ENCODE assay signal across 28 cellular contexts in genomic region chr6:104607501-104607900, GRCh38.
"Had no signal": no experiment of that assay in that cellular context is flagged by ENCODE, and none has a peak within 500 bp of the region (broad histone marks: within the 10 kb centered on the region; RNA-seq: fewer than 3 reads in every experiment).

No MANE protein-coding gene starts in this region.

- H3K4me3 ChIP-seq: breast epithelium, esophagus muscularis mucosa, heart left ventricle, pancreas, prostate gland, sigmoid colon, tibial nerve had no signal

- ATAC-seq: foreskin keratinocyte; heart left ventricle; left cardiac atrium; naive thymus-derived CD4-positive, alpha-beta T cell; pancreas; SK-N-SH treated with all-trans-retinoic acid at 6 μM for 48 hours; stimulated activated memory B cell treated with anti-CD40 and anti-IgM and Interleukin-4, amounts not matched to agents 10 μg/mL and 1 μg/mL and 100 μg/mL, for 72 hours; T-helper 17 cell had no signal

- H3K4me1 Mint-ChIP-seq: central memory CD8-positive, alpha-beta T cell; stimulated activated memory B cell treated with anti-CD40 and anti-IgM and Interleukin-4, amounts not matched to agents 10 μg/mL and 1 μg/mL and 100 μg/mL, for 72 hours had no signal

- DNase-seq: activated CD4-positive, alpha-beta T cell treated with anti-CD3 and anti-CD28 coated beads for 4 hours; activated CD4-positive, alpha-beta T cell treated with anti-CD3 and anti-CD28 coated beads, Interleukin-2, amount 50 U/mL, for 48 hours; activated CD4-positive, CD25-positive, alpha-beta regulatory T cell; activated CD8-positive, alpha-beta memory T cell treated with anti-CD3 and anti-CD28 coated beads, Interleukin-2, amount 50 U/mL, for 48 hours; activated effector memory CD4-positive, alpha-beta T cell treated with anti-CD3 and anti-CD28 coated beads, Interleukin-2, amount 50 U/mL, for 16 hours; activated naive CD4-positive, alpha-beta T cell treated with anti-CD3 and anti-CD28 coated beads for 36 hours; endodermal cell; foreskin keratinocyte; heart left ventricle; left cardiac atrium; mammary epithelial cell; naive thymus-derived CD4-positive, alpha-beta T cell; nucleus accumbens; pancreas; sigmoid colon; small intestine; stimulated activated CD4-positive, alpha-beta T cell treated with anti-CD3 and anti-CD28 coated beads, Interleukin-4, amount 100 ng/mL, for 24 hours; T-helper 17 cell had no signal

- H3K4me1 ChIP-seq: breast epithelium, esophagus muscularis mucosa, pancreas, prostate gland, sigmoid colon, tibial nerve had no signal

- H3K27me3 Mint-ChIP-seq: dendritic cell treated with granulocyte-macrophage colony-stimulating factor and Interleukin-4, amounts not matched to agents 40 ng/mL and 50 ng/mL, for 4 days; stimulated activated memory B cell treated with anti-CD40 and anti-IgM and Interleukin-4, amounts not matched to agents 10 μg/mL and 1 μg/mL and 100 μg/mL, for 72 hours had no signal

- H3K27me3 ChIP-seq: breast epithelium, esophagus muscularis mucosa, foreskin keratinocyte, heart left ventricle, pancreas, sigmoid colon, tibial nerve had no signal

- H3K36me3 ChIP-seq: breast epithelium, esophagus muscularis mucosa, heart left ventricle, pancreas, prostate gland, sigmoid colon, tibial nerve had no signal

- H3K27ac Mint-ChIP-seq: activated naive CD4-positive, alpha-beta T cell treated with anti-CD3 and anti-CD28 coated beads for 36 hours; dendritic cell treated with granulocyte-macrophage colony-stimulating factor and Interleukin-4, amounts not matched to agents 40 ng/mL and 50 ng/mL, for 4 days; endodermal cell; mesothelial cell of epicardium; naive thymus-derived CD4-positive, alpha-beta T cell; stimulated activated memory B cell treated with anti-CD40 and anti-IgM and Interleukin-4, amounts not matched to agents 10 μg/mL and 1 μg/mL and 100 μg/mL, for 72 hours; T-helper 17 cell had no signal

- H3K4me3 Mint-ChIP-seq: activated naive CD4-positive, alpha-beta T cell treated with anti-CD3 and anti-CD28 coated beads for 36 hours; central memory CD8-positive, alpha-beta T cell; dendritic cell treated with granulocyte-macrophage colony-stimulating factor and Interleukin-4, amounts not matched to agents 40 ng/mL and 50 ng/mL, for 4 days; endodermal cell; mesothelial cell of epicardium; naive thymus-derived CD4-positive, alpha-beta T cell; neural crest cell; stimulated activated memory B cell treated with anti-CD40 and anti-IgM and Interleukin-4, amounts not matched to agents 10 μg/mL and 1 μg/mL and 100 μg/mL, for 72 hours; T-helper 17 cell had no signal

- H3K27ac ChIP-seq: breast epithelium, esophagus muscularis mucosa, foreskin keratinocyte, heart left ventricle, pancreas, prostate gland, sigmoid colon, tibial nerve had no signal

- H3K9me3 Mint-ChIP-seq: activated naive CD4-positive, alpha-beta T cell treated with anti-CD3 and anti-CD28 coated beads for 36 hours; central memory CD8-positive, alpha-beta T cell; endodermal cell; neural crest cell; stimulated activated memory B cell treated with anti-CD40 and anti-IgM and Interleukin-4, amounts not matched to agents 10 μg/mL and 1 μg/mL and 100 μg/mL, for 72 hours had no signal

- H3K9me3 ChIP-seq: breast epithelium, esophagus muscularis mucosa, heart left ventricle, pancreas, prostate gland, sigmoid colon, tibial nerve had no signal

- H3K36me3 Mint-ChIP-seq: naive thymus-derived CD4-positive, alpha-beta T cell; stimulated activated memory B cell treated with anti-CD40 and anti-IgM and Interleukin-4, amounts not matched to agents 10 μg/mL and 1 μg/mL and 100 μg/mL, for 72 hours had no signal
